Comparison of ENCODE assay signal across 9 cellular contexts in the genomic region with DNA sequence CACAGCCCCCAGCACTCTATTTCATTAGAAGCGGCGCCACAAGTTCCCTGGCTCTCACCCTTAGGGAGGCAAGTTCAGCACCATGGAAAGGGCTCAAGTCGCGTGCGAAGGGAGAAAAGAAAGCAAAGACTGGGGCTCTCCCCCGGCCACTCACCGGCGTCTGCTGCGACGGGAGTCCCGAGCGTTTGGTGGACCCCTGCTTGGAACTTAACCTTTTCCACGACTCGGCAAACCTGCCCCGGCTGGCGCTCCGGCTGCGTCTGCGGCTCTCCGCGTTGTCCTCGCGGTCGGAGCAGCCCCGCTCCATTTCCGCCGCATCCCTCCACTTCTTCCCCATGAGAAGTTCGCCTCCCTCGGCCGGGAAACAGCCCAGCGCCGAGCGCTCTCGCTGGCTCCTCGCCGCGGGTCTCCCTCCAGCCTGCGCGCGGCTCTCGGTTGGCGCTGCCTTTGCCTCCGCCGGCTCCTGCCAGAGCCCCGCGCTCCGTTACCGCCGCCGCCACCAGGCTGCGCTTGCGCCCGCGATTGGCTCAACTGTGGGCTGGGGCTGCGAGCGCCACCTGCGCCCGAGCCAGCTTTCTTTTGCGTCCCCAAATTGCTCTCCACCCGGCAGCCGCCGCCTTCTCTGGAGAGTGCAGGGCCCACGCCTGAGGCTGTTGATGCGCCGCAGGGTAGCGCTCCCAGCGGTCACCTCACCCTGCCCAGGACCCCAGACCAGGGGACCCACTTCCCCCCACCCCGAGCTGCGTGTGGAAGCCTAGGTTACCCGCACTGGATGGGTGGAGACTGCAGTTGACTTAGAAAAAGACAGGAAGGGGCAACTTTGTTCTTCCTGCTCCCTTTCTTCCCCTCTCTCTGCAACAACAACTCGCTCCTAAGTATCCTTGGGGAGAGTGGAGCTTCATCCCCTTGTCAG.
A peak's percentile ranks its signal among the peaks of the same experiment; 100 is the strongest.
DNase-seq lines count a peak whose midpoint lies in the region; ATAC-seq and TF ChIP-seq lines count a peak whose summit lies in the region.
"Had no signal": no experiment of that assay in that cellular context is flagged by ENCODE, and none has a peak within 500 bp of the region (broad histone marks: within the 10 kb centered on the region; RNA-seq: fewer than 3 reads in every experiment).

No MANE protein-coding gene starts in this region.

- DNase-seq in GM04504 (ENCODE audit: low read depth) (peak; percentile 24), T-helper 17 cell (peak in 2 of 3 donors; percentile 6 to 7), lung (ENCODE audit: low spot score) (peak; percentile 42)
- peak; percentile 5 to 9 for DNase-seq in stimulated activated CD8-positive, alpha-beta memory T cell treated with anti-CD3 and anti-CD28 coated beads, Interleukin-7, amount 100 ng/mL, for 48 hours (ENCODE audit: extremely low read depth in 1 of 2, low read depth in 1 of 2)
- no peak for DNase-seq in stimulated activated naive CD4-positive, alpha-beta T cell (lab: John Stamatoyannopoulos, UW)

- H3K9me3 ChIP-seq in HUES48 (ENCODE audit: control insufficient read depth, insufficient read depth, low read length) (peaks cover 4% of the 10 kb centered on the region), T-helper 17 cell (ENCODE audit: control insufficient read depth, low read length, poor library complexity, severe bottlenecking) (no peaks in the 10 kb centered on the region), ectodermal cell (ENCODE audit: control insufficient read depth, low read length) (no peaks in the 10 kb centered on the region), lung (ENCODE audit: control insufficient read depth in 2 of 2, insufficient read depth in 1 of 2, low read length in 1 of 2) (peaks cover 0 to 10% of the 10 kb centered on the region in 2 donors)

- H3K27me3 ChIP-seq in HUES48 (ENCODE audit: control insufficient read depth, insufficient read depth, low read length) (no peaks in the 10 kb centered on the region), ectodermal cell (ENCODE audit: control insufficient read depth, insufficient read depth, low read length, poor library complexity, severe bottlenecking) (peaks cover 11% of the 10 kb centered on the region), lung (ENCODE audit: control insufficient read depth, insufficient read depth) (peaks cover 4% of the 10 kb centered on the region)

- peaks cover 40% of the 10 kb centered on the region for H3K27me3 Mint-ChIP-seq in T-helper 17 cell

- H3K36me3 ChIP-seq in HUES48 (ENCODE audit: control insufficient read depth, insufficient read depth, low read length) (no peaks in the 10 kb centered on the region), ectodermal cell (ENCODE audit: control insufficient read depth, insufficient read depth, low read length) (no peaks in the 10 kb centered on the region), lung (ENCODE audit: control insufficient read depth in 2 of 2, insufficient read depth in 2 of 2, low read length in 2 of 2) (no peaks in the 10 kb centered on the region)

- peak; percentile 65 for ATAC-seq in GM21515 (IDR thresholded peaks at IDR 0.05; ENCODE audit: unreplicated experiment)
- ATAC-seq in T-helper 17 cell = no peak
- ATAC-seq in lung (ENCODE audit: insufficient read depth, low FRiP score) = peak; percentile 58

- TF ChIP-seq CTCF in lung (IDR thresholded peaks at IDR 0.05; ENCODE audit: control extremely low read depth, extremely low read depth) = no peak

- H3K4me3 ChIP-seq in HUES48 (ENCODE audit: low read depth, low read length) (peak overlapping the region; percentile 85), ectodermal cell (ENCODE audit: insufficient read depth, low read depth, low read length) (peak overlapping the region; percentile 42), lung (peak overlapping the region; percentile 21)

- H3K27ac ChIP-seq in HUES48 (ENCODE audit: low read depth, low read length) = peak overlapping the region; percentile 91
- H3K27ac ChIP-seq in ectodermal cell (ENCODE audit: insufficient read depth, low read depth, low read length, poor library complexity, severe bottlenecking) = peak overlapping the region; percentile 67
- no peak overlapping the region for H3K27ac ChIP-seq in lung (ENCODE audit: low read depth in 1 of 2, low read length in 1 of 2)
- H3K27ac ChIP-seq: epithelial cell of prostate had no signal

- H3K9ac ChIP-seq in HUES48 (ENCODE audit: low read depth, low read length) = peak overlapping the region; percentile 73

- 0 to 1% methylated on average over 71 of the region's 71 CpGs for WGBS in ectodermal cell, 2 experiments
- 1 to 3% methylated on average over 61 to 71 of the region's 71 CpGs for WGBS in lung, 2 donors

- peaks cover 3% of the 10 kb centered on the region for H3K4me1 Mint-ChIP-seq in T-helper 17 cell

- H3K4me3 Mint-ChIP-seq in T-helper 17 cell = peak overlapping the region; percentile 77

- H3K4me1 ChIP-seq in HUES48 (ENCODE audit: control insufficient read depth, insufficient read depth, low read length) (peaks cover 41% of the 10 kb centered on the region), ectodermal cell (ENCODE audit: control insufficient read depth, insufficient read depth, low read length) (peaks cover 7% of the 10 kb centered on the region), lung (ENCODE audit: control insufficient read depth in 2 of 2, insufficient read depth in 2 of 2, low read length in 2 of 2) (peaks cover 0 to 5% of the 10 kb centered on the region in 2 donors)

- H3K27ac Mint-ChIP-seq in T-helper 17 cell = no peak overlapping the region

- H3K36me3 Mint-ChIP-seq in T-helper 17 cell (ENCODE audit: low read depth) = no peaks in the 10 kb centered on the region

Comparison
In these comparisons a context has a peak if more than half of its experiments do, and no peak if none do; other contexts are left out.
1. DNase-seq: peak in GM04504 (single experiment), T-helper 17 cell (2 of 3), lung (single experiment) and stimulated activated CD8-positive, alpha-beta memory T cell treated with anti-CD3 and anti-CD28 coated beads, Interleukin-7, amount 100 ng/mL, for 48 hours (2 of 2); none in stimulated activated naive CD4-positive, alpha-beta T cell (0 of 6).
2. H3K27ac ChIP-seq: peak in HUES48 (single experiment) and ectodermal cell (single experiment); none in lung (0 of 2).
3. H3K4me3 ChIP-seq: peak in every context shown above with its lines; median percentile 85 in HUES48; 42 in ectodermal cell; 21 in lung.